ENCODE assay signal across 10 cellular contexts in genomic region chr15:39641187-39641889, GRCh38.
A peak's percentile ranks its signal among the peaks of the same experiment; 100 is the strongest.
DNase-seq lines count a peak whose midpoint lies in the region; ATAC-seq and TF ChIP-seq lines count a peak whose summit lies in the region.
"Had no signal": no experiment of that assay in that cellular context is flagged by ENCODE, and none has a peak within 500 bp of the region (broad histone marks: within the 10 kb centered on the region; RNA-seq: fewer than 3 reads in every experiment).

No MANE protein-coding gene starts in this region.

- TF ChIP-seq CTCF in AG09309 (IDR thresholded peaks at IDR 0.05; ENCODE audit: control insufficient read depth, insufficient read depth, low read depth, low read length, missing control alignments) (peak; percentile 3), VCaP (conservative IDR thresholded peaks at IDR 0.05) (peak; percentile 52), foreskin keratinocyte (conservative IDR thresholded peaks at IDR 0.05) (no peak)

- no peak overlapping the region for H4K8ac ChIP-seq in mesendoderm (ENCODE audit: low read depth, low read length)

- H3K56ac ChIP-seq in mesendoderm (ENCODE audit: low read length): no peak overlapping the region

- no peak overlapping the region for H2BK15ac ChIP-seq in mesendoderm (replicated peaks; ENCODE audit: low read depth)

- peak overlapping the region; percentile 72 for H3K27ac ChIP-seq in VCaP
- peak overlapping the region; percentile 87 for H3K27ac ChIP-seq in foreskin keratinocyte
- no peak overlapping the region for H3K27ac ChIP-seq in mesendoderm (ENCODE audit: low read depth, low read length)
- H3K27ac ChIP-seq: ascending aorta had no signal

- H2BK5ac ChIP-seq in mesendoderm (ENCODE audit: low read length): no peak overlapping the region

- no peak overlapping the region for H3K23ac ChIP-seq in mesendoderm (ENCODE audit: low read length)

- H3K4ac ChIP-seq in mesendoderm (ENCODE audit: low read depth, low read length): no peak overlapping the region

- H3K18ac ChIP-seq in mesendoderm (ENCODE audit: low read length): no peak overlapping the region

- DNase-seq in AG09309 (ENCODE audit: low read depth) (no peak), HT1080 (ENCODE audit: low read depth) (peak; percentile 41), foreskin keratinocyte (peak; percentile 85 to 93), NCI-H2029 treated with DMSO at 0.1 percent for 48 hours (lab: John Stamatoyannopoulos, UW) (no peak), mesendoderm (no peak), GDM1 (lab: John Stamatoyannopoulos, UW) (no peak)
- DNase-seq: left cardiac atrium had no signal

- no peak overlapping the region for H3K4me2 ChIP-seq in mesendoderm (ENCODE audit: low read length)

- H2AK5ac ChIP-seq in mesendoderm (ENCODE audit: low read length): no peak overlapping the region

- H3K4me3 ChIP-seq in AG09309 (ENCODE audit: control insufficient read depth, low read depth, low read length) (no peak overlapping the region), mesendoderm (ENCODE audit: low read length) (no peak overlapping the region)
- H3K4me3 ChIP-seq: ascending aorta had no signal

- H3K79me1 ChIP-seq in mesendoderm (ENCODE audit: low read length): no peaks in the 10 kb centered on the region

- no peak overlapping the region for H3K9ac ChIP-seq in mesendoderm (ENCODE audit: low read length)

- no peaks in the 10 kb centered on the region for H3K27me3 ChIP-seq in foreskin keratinocyte
- no peaks in the 10 kb centered on the region for H3K27me3 ChIP-seq in mesendoderm (ENCODE audit: insufficient read depth, low read length, poor library complexity)
- H3K27me3 ChIP-seq: ascending aorta had no signal

- no peaks in the 10 kb centered on the region for H3K79me2 ChIP-seq in mesendoderm (ENCODE audit: control insufficient read depth, insufficient read depth, low read length)

- H4K5ac ChIP-seq in mesendoderm (ENCODE audit: low read length): no peak overlapping the region

- WGBS in mesendoderm (ENCODE audit: extremely low coverage, insufficient coverage, low lambda C conversion rate): no CpG with 5 or more reads among the region's 11 CpGs

- no peaks in the 10 kb centered on the region for H3K36me3 ChIP-seq in mesendoderm (ENCODE audit: control insufficient read depth, insufficient read depth, low read length)
- H3K36me3 ChIP-seq: ascending aorta had no signal

- H2BK120ac ChIP-seq in mesendoderm (ENCODE audit: low read depth, low read length): no peak overlapping the region

- peak; percentile 71 for ATAC-seq in foreskin keratinocyte
- ATAC-seq in HG02884 (IDR thresholded peaks at IDR 0.05; ENCODE audit: unreplicated experiment): no peak

- H3K4me1 ChIP-seq in foreskin keratinocyte (peaks cover 23% of the 10 kb centered on the region), mesendoderm (ENCODE audit: control insufficient read depth, low read depth, low read length) (no peaks in the 10 kb centered on the region)

Comparison
In these comparisons a context has a peak if more than half of its experiments do, and no peak if none do; other contexts are left out.
1. DNase-seq: peak in HT1080 (single experiment) and foreskin keratinocyte (2 of 2); none in AG09309 (single experiment), NCI-H2029 treated with DMSO at 0.1 percent for 48 hours (single experiment), mesendoderm (single experiment) and GDM1 (single experiment).